In genomic region chr19:45095496-45096413, GRCh38 we compare ENCODE assay signal across 14 cellular contexts. TPM values are rescaled to one million over a fixed set of nuclear protein-coding genes. Genes with fewer than 3 reads are reported as not detected.
A peak's percentile ranks its signal among the peaks of the same experiment; 100 is the strongest.
DNase-seq lines count a peak whose midpoint lies in the region; ATAC-seq, FAIRE-seq and TF ChIP-seq lines count a peak whose summit lies in the region.
"Had no signal": no experiment of that assay in that cellular context is flagged by ENCODE, and none has a peak within 500 bp of the region (broad histone marks: within the 10 kb centered on the region; RNA-seq: fewer than 3 reads in every experiment).

No MANE protein-coding gene starts in this region.

- H2BK15ac ChIP-seq in H1 (ENCODE audit: low read length): no peak overlapping the region

- 88% methylated on average over 13 of the region's 14 CpGs; no CpG with 5 or more reads in 1 of the 2 experiments for WGBS in H1 (ENCODE audit: extremely low coverage in 1 of 2, insufficient coverage in 1 of 2, insufficient read length in 1 of 2, insufficient replicate concordance in 2 of 2, low coverage in 1 of 2, low lambda C conversion rate in 2 of 2, missing lambda C conversion rate in 1 of 2), 2 experiments

- H3K27ac Mint-ChIP-seq in activated T-cell treated with anti-CD3 and anti-CD28 coated beads, Interleukin-2, amount 50 U/mL, for 72 hours: no peak overlapping the region

- H3K4me3 Mint-ChIP-seq in activated T-cell treated with anti-CD3 and anti-CD28 coated beads, Interleukin-2, amount 50 U/mL, for 4 hours: peak overlapping the region; percentile 38
- H3K4me3 Mint-ChIP-seq in activated T-cell treated with anti-CD3 and anti-CD28 coated beads, Interleukin-2, amount 50 U/mL, for 72 hours: no peak overlapping the region

- H3K27ac ChIP-seq in H1 (ENCODE audit: low read depth, low read length): no peak overlapping the region
- H3K27ac ChIP-seq: body of pancreas had no signal

- ATAC-seq in activated T-cell treated with anti-CD3 and anti-CD28 coated beads, Interleukin-2, amount 50 U/mL, for 4 hours: no peak
- no peak for ATAC-seq in activated T-cell treated with anti-CD3 and anti-CD28 coated beads, Interleukin-2, amount 50 U/mL, for 72 hours (replicated peaks in 1 of 2)
- no peak for ATAC-seq in HG03097 (IDR thresholded peaks at IDR 0.05; ENCODE audit: low FRiP score, unreplicated experiment)
- ATAC-seq: body of pancreas had no signal

- no peak overlapping the region for H3K56ac ChIP-seq in H1 (replicated peaks; ENCODE audit: insufficient read length, low read depth, low read length)

- no peak overlapping the region for H4K91ac ChIP-seq in H1 (replicated peaks; ENCODE audit: insufficient read length, low read length)

- no peak for TF ChIP-seq EP300 in H1 (IDR thresholded peaks at IDR 0.05; ENCODE audit: borderline replicate concordance in 1 of 2, low read depth in 2 of 2, low read length in 2 of 2)

- no peak overlapping the region for H2BK12ac ChIP-seq in H1 (ENCODE audit: low read depth, low read length)

- peaks cover 3% of the 10 kb centered on the region for H3K9me3 Mint-ChIP-seq in activated T-cell treated with anti-CD3 and anti-CD28 coated beads, Interleukin-2, amount 50 U/mL, for 4 hours
- H3K9me3 Mint-ChIP-seq in activated T-cell treated with anti-CD3 and anti-CD28 coated beads, Interleukin-2, amount 50 U/mL, for 72 hours: no peaks in the 10 kb centered on the region

- H3K79me1 ChIP-seq in H1 (ENCODE audit: low read depth, low read length): peaks cover 53% of the 10 kb centered on the region

- H4K20me1 ChIP-seq in H1 (replicated peaks in 1 of 2; ENCODE audit: control insufficient read depth in 1 of 2, insufficient read depth in 2 of 2, low read length in 2 of 2): peaks cover 47 to 60% of the 10 kb centered on the region in 2 experiments

- H3K36me3 Mint-ChIP-seq in activated T-cell treated with anti-CD3 and anti-CD28 coated beads, Interleukin-2, amount 50 U/mL, for 4 hours (ENCODE audit: insufficient read depth): peaks cover 23% of the 10 kb centered on the region
- peaks cover 5 to 6% of the 10 kb centered on the region in 2 donors for H3K36me3 Mint-ChIP-seq in activated T-cell treated with anti-CD3 and anti-CD28 coated beads, Interleukin-2, amount 50 U/mL, for 72 hours (ENCODE audit: insufficient read depth in 2 of 2)

- H3K27me3 Mint-ChIP-seq in activated T-cell treated with anti-CD3 and anti-CD28 coated beads, Interleukin-2, amount 50 U/mL, for 4 hours (ENCODE audit: low read depth): no peaks in the 10 kb centered on the region
- H3K27me3 Mint-ChIP-seq in activated T-cell treated with anti-CD3 and anti-CD28 coated beads, Interleukin-2, amount 50 U/mL, for 72 hours (ENCODE audit: low read depth): no peaks in the 10 kb centered on the region

- TF ChIP-seq RAD21 in H1 (IDR thresholded peaks at IDR 0.05 in 1 of 2, conservative IDR thresholded peaks at IDR 0.05 in 1 of 2; ENCODE audit: low read depth in 2 of 2, low read length in 2 of 2): no peak

- H4K5ac ChIP-seq in H1 (ENCODE audit: insufficient read length, low read depth, low read length): no peak overlapping the region

- H3K23me2 ChIP-seq in H1 (ENCODE audit: low read depth, low read length): peaks cover 16% of the 10 kb centered on the region

- TF ChIP-seq CTCF in H1 (IDR thresholded peaks at IDR 0.05; ENCODE audit: control extremely low read depth in 1 of 3, insufficient read depth in 1 of 3, low read depth in 1 of 3, low read length in 3 of 3): no peak

- no peak for TF ChIP-seq POLR2A in H1 (IDR thresholded peaks at IDR 0.05; ENCODE audit: control extremely low read depth in 1 of 2, low read depth in 2 of 2, low read length in 2 of 2)

- H3K14ac ChIP-seq in H1 (ENCODE audit: insufficient read length): no peak overlapping the region

- no peak overlapping the region for H2BK5ac ChIP-seq in H1 (ENCODE audit: low read depth, low read length)

- H3K27me3 ChIP-seq in H1 (replicated peaks in 1 of 4; ENCODE audit: control insufficient read depth in 3 of 4, extremely low read depth in 1 of 4, insufficient read depth in 3 of 4, low read length in 3 of 4) (no peaks in the 10 kb centered on the region), skeletal muscle satellite cell (ENCODE audit: control insufficient read depth, insufficient read depth, low read length) (no peaks in the 10 kb centered on the region)
- H3K27me3 ChIP-seq: body of pancreas had no signal

- H3K4me3 ChIP-seq in H1 (ENCODE audit: extremely low read depth in 1 of 4, insufficient read depth in 2 of 4, low read depth in 3 of 4, low read length in 4 of 4) (no peak overlapping the region), skeletal muscle satellite cell (ENCODE audit: low read length) (no peak overlapping the region)
- H3K4me3 ChIP-seq: body of pancreas, lung had no signal

- H3K18ac ChIP-seq in H1 (ENCODE audit: extremely low read depth, low read length): no peak overlapping the region

- POLR2A ChIA-PET in H1 (lab: Charles Lee; ENCODE audit: partially characterized antibody) (interaction anchor here (0.6 to 1.9 kb wide), 5 partner anchors 12 to 185 kb away, joined by 3 to 8 read pairs (median 4); partner anchors contain the start of gene GEMIN7), HEK293T (lab: Yijun Ruan, JAX) (no interaction called here)

- H3K23ac ChIP-seq in H1 (ENCODE audit: insufficient read length): no peak overlapping the region

- H3K79me2 ChIP-seq in H1 (ENCODE audit: control insufficient read depth in 1 of 2, insufficient read depth in 2 of 2, low read length in 2 of 2): peaks cover 33 to 76% of the 10 kb centered on the region in 2 experiments

- H3K4me1 ChIP-seq in H1 (replicated peaks in 1 of 4; ENCODE audit: control insufficient read depth in 3 of 4, insufficient read depth in 4 of 4, low read length in 3 of 4): peaks cover 1 to 30% (median 17%) of the 10 kb centered on the region in 4 experiments
- peaks cover 61% of the 10 kb centered on the region for H3K4me1 ChIP-seq in skeletal muscle satellite cell (ENCODE audit: control insufficient read depth, insufficient read depth, low read length)

- H3K4me2 ChIP-seq in H1 (ENCODE audit: insufficient read depth in 1 of 2, low read depth in 2 of 2, low read length in 2 of 2): no peak overlapping the region; a peak in 1 of 4 replicates
- H3K4me2 ChIP-seq in skeletal muscle satellite cell (ENCODE audit: low read length): peak overlapping the region; percentile 93

- FAIRE-seq in H1 (lab: Jason Lieb, UNC): no peak

- no peak for DNase-seq in activated T-cell treated with anti-CD3 and anti-CD28 coated beads, Interleukin-2, amount 50 U/mL, for 4 hours
- DNase-seq in activated T-cell treated with anti-CD3 and anti-CD28 coated beads, Interleukin-2, amount 50 U/mL, for 72 hours: no peak
- DNase-seq in MV-4-11 (lab: John Stamatoyannopoulos, UW) (peak; percentile 25), H1 (ENCODE audit: low read depth in 1 of 2, low spot score in 2 of 2) (no peak), HEK293T (ENCODE audit: extremely low spot score) (no peak), NCI-H526 (lab: John Stamatoyannopoulos, UW) (no peak)
- DNase-seq: activated CD4-positive, alpha-beta T cell treated with anti-CD3 and anti-CD28 coated beads for 4 hours; body of pancreas; DMS153 had no signal

- no peak overlapping the region for H2BK20ac ChIP-seq in H1 (ENCODE audit: low read length)

- H2AFZ ChIP-seq in H1 (ENCODE audit: low read length): no peak overlapping the region

- CTCF ChIA-PET in H1 (lab: Charles Lee; ENCODE audit: partially characterized antibody): interaction anchor here (1.3 to 8.3 kb wide), 3 partner anchors 8 to 28 kb away, joined by 4 to 57 read pairs (median 11); no protein-coding TSS in a partner anchor
- CTCF ChIA-PET in HEK293T (lab: Yijun Ruan, JAX): no interaction called here

- no peak overlapping the region for H2BK120ac ChIP-seq in H1 (replicated peaks; ENCODE audit: low read depth, low read length)

- peaks cover 0 to 5% (median 0%) of the 10 kb centered on the region in 4 experiments; a peak in 3 of 8 replicates for H3K36me3 ChIP-seq in H1 (ENCODE audit: control insufficient read depth in 2 of 4, insufficient read depth in 4 of 4, low read length in 3 of 4)
- peaks cover 5% of the 10 kb centered on the region for H3K36me3 ChIP-seq in skeletal muscle satellite cell (ENCODE audit: insufficient read depth, low read length)

- 0 out of 2 replicates have a peak overlapping the region, but pooled peaks have one; percentile 20 for H4K8ac ChIP-seq in H1 (ENCODE audit: extremely low read depth, insufficient read depth, low read length)

- no peak overlapping the region for H3K4ac ChIP-seq in H1 (replicated peaks; ENCODE audit: insufficient read length, low read depth, low read length)

- no peaks in the 10 kb centered on the region for H3K9me3 ChIP-seq in H1 (ENCODE audit: insufficient read depth in 2 of 2, low read depth in 1 of 2, low read length in 1 of 2)
- no peaks in the 10 kb centered on the region for H3K9me3 ChIP-seq in skeletal muscle satellite cell (replicated peaks; ENCODE audit: low read length)
- H3K9me3 ChIP-seq: body of pancreas had no signal

- no peak overlapping the region for H2AK5ac ChIP-seq in H1 (ENCODE audit: low read depth, low read length)

- H3K9ac ChIP-seq in H1 (replicated peaks in 1 of 4; ENCODE audit: extremely low read depth in 1 of 4, low read depth in 3 of 4, low read length in 3 of 4) (no peak overlapping the region), skeletal muscle satellite cell (ENCODE audit: low read depth, low read length) (no peak overlapping the region)

- H3K4me1 Mint-ChIP-seq in activated T-cell treated with anti-CD3 and anti-CD28 coated beads, Interleukin-2, amount 50 U/mL, for 4 hours (ENCODE audit: low read depth): peaks cover 71% of the 10 kb centered on the region
- H3K4me1 Mint-ChIP-seq in activated T-cell treated with anti-CD3 and anti-CD28 coated beads, Interleukin-2, amount 50 U/mL, for 72 hours (ENCODE audit: low read depth): peaks cover 54% of the 10 kb centered on the region

RNA-seq across cellular contexts. Expression of gene PPP1R37, which starts 2.8 kb away (rescaled TPM):
- 10 to 100 TPM; 23.2 to 24.9 (median 24.7) TPM for total RNA-seq in activated T-cell treated with anti-CD3 and anti-CD28 coated beads, Interleukin-2, amount 50 U/mL, for 4 hours
- total RNA-seq in activated T-cell treated with anti-CD3 and anti-CD28 coated beads, Interleukin-2, amount 50 U/mL, for 72 hours: 10 to 100 TPM; 11.8 to 17.3 TPM
- 25.7 and 27.0 TPM in 2 replicates for total RNA-seq in H1 (2021; fragmentation: NEBNext Ultra II Directional; extraction: Animal tissue kit (Norgen Biotek cat#: 25700))
- 14.6 and 22.5 TPM in 2 replicates for polyA plus RNA-seq in H1 (2011; rRNA removed)
- 23.0 TPM for polyA plus RNA-seq in H1 (2011; cell fraction: cytosol; rRNA removed)
- 71.7 TPM for polyA plus RNA-seq in H1 (2011; cell fraction: nucleus; rRNA removed)
- 22.9 to 30.5 TPM (median 24.6 TPM) in 4 replicates for polyA plus RNA-seq in H1 (2012, experiment 1 of 2)
- polyA plus RNA-seq in H1 (2012, experiment 2 of 2): 16.5 TPM
- 12.6 TPM for polyA plus RNA-seq in H1 (2013, experiment 1 of 2)
- 11.6 TPM for polyA plus RNA-seq in H1 (2013, experiment 2 of 2)
- 7.8 and 11.9 TPM in 2 replicates for polyA minus RNA-seq in H1 (2011; rRNA and poly(A)+ RNA removed)
- polyA minus RNA-seq in H1 (2011; cell fraction: cytosol; rRNA and poly(A)+ RNA removed): 16.8 TPM
- polyA minus RNA-seq in H1 (2011; cell fraction: nucleus; rRNA and poly(A)+ RNA removed): 25.7 TPM
- total RNA-seq in skeletal muscle satellite cell (2012; rRNA removed): 26.0 and 31.9 TPM in 2 replicates

RNA-seq across cellular contexts. Expression of gene GEMIN7, which starts 16.7 kb away (rescaled TPM):
- total RNA-seq in activated T-cell treated with anti-CD3 and anti-CD28 coated beads, Interleukin-2, amount 50 U/mL, for 4 hours: 10 to 100 TPM; 58.8 to 69.3 (median 65.0) TPM
- 10 to 100 TPM; 26.4 to 28.1 TPM for total RNA-seq in activated T-cell treated with anti-CD3 and anti-CD28 coated beads, Interleukin-2, amount 50 U/mL, for 72 hours
- total RNA-seq in H1 (2021; fragmentation: NEBNext Ultra II Directional; extraction: Animal tissue kit (Norgen Biotek cat#: 25700)): 48.0 and 48.5 TPM in 2 replicates
- polyA plus RNA-seq in H1 (2011; rRNA removed): 91.6 and 113 TPM in 2 replicates
- polyA plus RNA-seq in H1 (2011; cell fraction: cytosol; rRNA removed): 68.0 TPM
- polyA plus RNA-seq in H1 (2011; cell fraction: nucleus; rRNA removed): 71.1 TPM
- 40.4 to 54.4 TPM (median 47.9 TPM) in 4 replicates for polyA plus RNA-seq in H1 (2012, experiment 1 of 2)
- 86.0 TPM for polyA plus RNA-seq in H1 (2012, experiment 2 of 2)
- polyA plus RNA-seq in H1 (2013, experiment 1 of 2): 32.3 TPM
- polyA plus RNA-seq in H1 (2013, experiment 2 of 2): 33.2 TPM
- polyA minus RNA-seq in H1 (2011; rRNA and poly(A)+ RNA removed): 18.7 and 22.3 TPM in 2 replicates
- 29.5 TPM for polyA minus RNA-seq in H1 (2011; cell fraction: cytosol; rRNA and poly(A)+ RNA removed)
- polyA minus RNA-seq in H1 (2011; cell fraction: nucleus; rRNA and poly(A)+ RNA removed): 26.8 TPM
- 20.8 and 29.7 TPM in 2 replicates for total RNA-seq in skeletal muscle satellite cell (2012; rRNA removed)

RNA-seq across cellular contexts. Expression of gene ZNF296, which starts 19.5 kb away (rescaled TPM):
- 10 to 100 TPM in 1 of 3 donors, 1 to 10 TPM in 2; 7.8 to 10.2 (median 8.6) TPM for total RNA-seq in activated T-cell treated with anti-CD3 and anti-CD28 coated beads, Interleukin-2, amount 50 U/mL, for 4 hours
- 1 to 10 TPM; 5.1 to 5.2 TPM for total RNA-seq in activated T-cell treated with anti-CD3 and anti-CD28 coated beads, Interleukin-2, amount 50 U/mL, for 72 hours
- 6.8 and 7.5 TPM in 2 replicates for total RNA-seq in H1 (2021; fragmentation: NEBNext Ultra II Directional; extraction: Animal tissue kit (Norgen Biotek cat#: 25700))
- 2.7 and 6.4 TPM in 2 replicates for polyA plus RNA-seq in H1 (2011; rRNA removed)
- polyA plus RNA-seq in H1 (2011; cell fraction: cytosol; rRNA removed): 2.3 TPM
- polyA plus RNA-seq in H1 (2011; cell fraction: nucleus; rRNA removed): 6.4 TPM
- polyA plus RNA-seq in H1 (2012, experiment 1 of 2): 3.2 to 8.2 TPM (median 7.6 TPM) in 4 replicates
- polyA plus RNA-seq in H1 (2012, experiment 2 of 2): 7.1 TPM
- 6.4 TPM for polyA plus RNA-seq in H1 (2013, experiment 1 of 2)
- 6.2 TPM for polyA plus RNA-seq in H1 (2013, experiment 2 of 2)
- polyA minus RNA-seq in H1 (2011; rRNA and poly(A)+ RNA removed): 1.1 TPM in 2 replicates
- 7.6 TPM for polyA minus RNA-seq in H1 (2011; cell fraction: cytosol; rRNA and poly(A)+ RNA removed)
- polyA minus RNA-seq in H1 (2011; cell fraction: nucleus; rRNA and poly(A)+ RNA removed): 8.8 TPM
- 0.44 TPM in 1 of 2 replicates, not detected in the other for total RNA-seq in skeletal muscle satellite cell (2012; rRNA removed)
- total RNA-seq: HT1080, osteoblast had no signal

RNA-seq across cellular contexts. Expression of gene CLASRP, which starts 56.9 kb away (rescaled TPM):
- 100 to 1,000 TPM; 111 to 114 (median 114) TPM for total RNA-seq in activated T-cell treated with anti-CD3 and anti-CD28 coated beads, Interleukin-2, amount 50 U/mL, for 4 hours
- 100 to 1,000 TPM; 110 to 138 TPM for total RNA-seq in activated T-cell treated with anti-CD3 and anti-CD28 coated beads, Interleukin-2, amount 50 U/mL, for 72 hours
- total RNA-seq in H1 (2021; fragmentation: NEBNext Ultra II Directional; extraction: Animal tissue kit (Norgen Biotek cat#: 25700)): 63.4 and 71.7 TPM in 2 replicates
- 22.3 and 25.8 TPM in 2 replicates for polyA plus RNA-seq in H1 (2011; rRNA removed)
- 30.1 TPM for polyA plus RNA-seq in H1 (2011; cell fraction: cytosol; rRNA removed)
- polyA plus RNA-seq in H1 (2011; cell fraction: nucleus; rRNA removed): 143 TPM
- polyA plus RNA-seq in H1 (2012, experiment 1 of 2): 60.4 to 106 TPM (median 89.9 TPM) in 4 replicates
- 21.3 TPM for polyA plus RNA-seq in H1 (2012, experiment 2 of 2)
- polyA plus RNA-seq in H1 (2013, experiment 1 of 2): 35.8 TPM
- polyA plus RNA-seq in H1 (2013, experiment 2 of 2): 31.6 TPM
- 16.3 and 26.5 TPM in 2 replicates for polyA minus RNA-seq in H1 (2011; rRNA and poly(A)+ RNA removed)
- polyA minus RNA-seq in H1 (2011; cell fraction: cytosol; rRNA and poly(A)+ RNA removed): 14.7 TPM
- 41.7 TPM for polyA minus RNA-seq in H1 (2011; cell fraction: nucleus; rRNA and poly(A)+ RNA removed)
- 10.1 and 12.0 TPM in 2 replicates for total RNA-seq in skeletal muscle satellite cell (2012; rRNA removed)
